ENCODE assay signal across 11 cellular contexts in the genomic region with DNA sequence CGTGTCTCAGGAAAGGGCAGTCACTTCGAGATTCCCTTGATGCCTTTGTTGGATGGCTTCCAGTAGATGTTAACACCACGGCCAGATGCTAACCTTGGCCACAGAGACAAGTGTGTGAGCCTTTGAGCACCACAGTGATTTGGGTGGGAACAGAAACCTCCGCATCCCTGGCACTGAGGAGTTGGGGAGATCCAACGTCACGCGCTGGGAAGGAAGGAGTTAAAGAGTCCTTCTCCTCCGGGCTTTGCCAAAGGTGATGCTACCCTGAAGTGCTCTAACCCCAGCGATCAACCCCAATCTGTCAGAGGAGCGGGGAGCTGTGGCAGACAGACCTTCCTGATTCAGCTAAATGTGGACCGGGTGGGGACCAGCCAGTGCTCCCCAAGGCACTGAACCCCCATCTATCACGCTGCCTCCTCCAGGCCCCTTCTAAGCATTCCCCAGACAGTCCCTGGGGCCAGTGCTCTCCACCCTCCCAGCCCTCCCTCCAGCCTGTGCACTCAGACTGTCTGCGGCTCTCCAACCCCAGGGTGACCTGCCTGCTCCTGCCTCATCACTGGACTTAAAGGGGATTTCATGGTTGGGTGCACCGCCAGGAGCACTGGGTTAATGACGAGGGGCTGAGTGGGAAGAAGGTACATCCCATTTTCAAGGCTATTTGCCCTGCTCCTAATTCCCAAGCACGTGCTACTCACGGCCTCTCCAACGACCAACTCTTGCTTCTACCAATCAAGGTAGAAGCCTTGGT. TPM values are rescaled to one million over a fixed set of nuclear protein-coding genes. Genes with fewer than 3 reads are reported as not detected.
DNase-seq lines count a peak whose midpoint lies in the region; ATAC-seq and TF ChIP-seq lines count a peak whose summit lies in the region.
"Had no signal": no experiment of that assay in that cellular context is flagged by ENCODE, and none has a peak within 500 bp of the region (broad histone marks: within the 10 kb centered on the region; RNA-seq: fewer than 3 reads in every experiment).

No MANE protein-coding gene starts in this region.

- H3K4me1 ChIP-seq in BLaER1: peaks cover 82% of the 10 kb centered on the region
- H3K4me1 ChIP-seq in IMR-90 (ENCODE audit: control insufficient read depth, insufficient read depth, low read length): peaks cover 14% of the 10 kb centered on the region

- 0 out of 2 replicates have a peak overlapping the region, but pooled peaks have one; percentile 16 for H2BK20ac ChIP-seq in IMR-90 (ENCODE audit: low read depth, low read length)

- CTCF ChIA-PET in IMR-90 (lab: Yijun Ruan, JAX): no interaction called here

- H3K27ac ChIP-seq in BLaER1 (no peak overlapping the region), IMR-90 (ENCODE audit: insufficient read depth, low read length) (no peak overlapping the region)
- H3K27ac ChIP-seq: body of pancreas, parathyroid adenoma had no signal

- no peak overlapping the region for H3K56ac ChIP-seq in IMR-90 (ENCODE audit: extremely low read depth, insufficient read depth, low read length)

- H3K9ac ChIP-seq in BLaER1 (peak overlapping the region; percentile 15; the same call in 1 of the 2 replicates), IMR-90 (ENCODE audit: low read depth, low read length) (no peak overlapping the region)
- H3K9ac ChIP-seq: parathyroid adenoma had no signal

- BruUV-seq in IMR-90 (replicated peaks; lab: Mats Ljungman, UMichigan): no TSS peak

- TF ChIP-seq CTCF in IMR-90 (conservative IDR thresholded peaks at IDR 0.05; ENCODE audit: low read depth, low read length): no peak

- no peak overlapping the region for H2BK120ac ChIP-seq in IMR-90 (ENCODE audit: low read depth, low read length)

- H3K9me3 ChIP-seq in BLaER1 (no peaks in the 10 kb centered on the region), IMR-90 (ENCODE audit: control insufficient read depth, insufficient read depth, low read length) (no peaks in the 10 kb centered on the region)
- H3K9me3 ChIP-seq: body of pancreas had no signal

- H4K91ac ChIP-seq in IMR-90 (ENCODE audit: insufficient read depth, low read depth, low read length): no peak overlapping the region

- 54% methylated on average over 5 of the region's 18 CpGs; no CpG with 5 or more reads in 1 of the 2 experiments for WGBS in IMR-90 (ENCODE audit: extremely low coverage in 2 of 2, insufficient read length in 1 of 2), 2 experiments

- peaks cover 5% of the 10 kb centered on the region for H3K9me1 ChIP-seq in IMR-90 (ENCODE audit: insufficient read depth, low read length)

- no peak overlapping the region for H3K23ac ChIP-seq in IMR-90 (ENCODE audit: low read depth, low read length)

- peak overlapping the region; percentile 75 for H2AK9ac ChIP-seq in IMR-90 (replicated peaks; ENCODE audit: low read depth, low read length, poor library complexity)

- H3K4me3 ChIP-seq in BLaER1 (peak overlapping the region; percentile 39; the same call in 1 of the 2 replicates), IMR-90 (ENCODE audit: insufficient read depth, low read depth, low read length) (no peak overlapping the region)
- H3K4me3 ChIP-seq: body of pancreas had no signal

- H3K79me1 ChIP-seq in IMR-90 (ENCODE audit: low read depth in 1 of 2, low read length in 2 of 2): peaks cover 3 to 10% of the 10 kb centered on the region in 2 experiments

- no peak overlapping the region for H3K18ac ChIP-seq in IMR-90 (ENCODE audit: low read depth, low read length)

- H4K5ac ChIP-seq in IMR-90 (ENCODE audit: low read depth, low read length): no peak overlapping the region

- TF ChIP-seq RAD21 in IMR-90 (IDR thresholded peaks at IDR 0.05; ENCODE audit: low read length): no peak

- no peak overlapping the region for H3K4ac ChIP-seq in IMR-90 (ENCODE audit: low read depth, low read length)

- intact Hi-C loops in IMR-90 (cut with micrococcal nuclease): no loop called here

- TF ChIP-seq POLR2A in IMR-90 (IDR thresholded peaks at IDR 0.05; ENCODE audit: low read depth, low read length): no peak

- H3K27me3 ChIP-seq in BLaER1 (no peaks in the 10 kb centered on the region), IMR-90 (ENCODE audit: control insufficient read depth, insufficient read depth, low read length) (no peaks in the 10 kb centered on the region)

- no peak overlapping the region for H4K8ac ChIP-seq in IMR-90 (ENCODE audit: low read depth in 2 of 2, low read length in 2 of 2)

- no peak overlapping the region for H3K14ac ChIP-seq in IMR-90 (replicated peaks; ENCODE audit: low read depth, low read length)

- H2BK5ac ChIP-seq in IMR-90 (ENCODE audit: low read depth, low read length, poor library complexity, severe bottlenecking): no peak overlapping the region

- ATAC-seq in GM19351 (IDR thresholded peaks at IDR 0.05; ENCODE audit: unreplicated experiment) (peak; percentile 1), IMR-90 (ENCODE audit: low read depth) (no peak)
- ATAC-seq: body of pancreas had no signal

- H2AFZ ChIP-seq in IMR-90 (replicated peaks; ENCODE audit: low read length, poor library complexity): peak overlapping the region; percentile 68
- H2AFZ ChIP-seq: parathyroid adenoma had no signal

- H3K4me2 ChIP-seq in BLaER1 (peak overlapping the region; percentile 99), IMR-90 (ENCODE audit: low read depth, low read length) (no peak overlapping the region)

- in situ Hi-C loops in IMR-90 (cut with MboI; ENCODE audit: low sequenced_read_pairs): no loop called here

- DNase-seq in IMR-90 (no peak), fibroblast of peridontal ligament (ENCODE audit: extremely low read depth) (peak; percentile 7), GOT3 (lab: John Stamatoyannopoulos, UW) (no peak), NOMO-1 treated with dmso at 0.1 percent for 144 hours (lab: John Stamatoyannopoulos, UW; ENCODE audit: unreplicated experiment) (no peak), H4 (ENCODE audit: low spot score) (no peak), NK-92 (lab: John Stamatoyannopoulos, UW; ENCODE audit: unreplicated experiment) (no peak)
- DNase-seq: body of pancreas, HCEC 1CT had no signal

- POLR2A ChIA-PET in IMR-90 (lab: Charles Lee; ENCODE audit: unreplicated experiment): no interaction called here

- H2BK15ac ChIP-seq in IMR-90 (ENCODE audit: low read depth, low read length): peak overlapping the region; percentile 1; the same call in 1 of the 3 replicates

- dilution Hi-C loops in IMR-90 (cut with HindIII; ENCODE audit: low sequenced_read_pairs, unreplicated experiment): no loop called here

- no peaks in the 10 kb centered on the region for H3K36me3 ChIP-seq in BLaER1
- H3K36me3 ChIP-seq in IMR-90 (ENCODE audit: control insufficient read depth, insufficient read depth, low read length): no peaks in the 10 kb centered on the region

- H2AK5ac ChIP-seq in IMR-90 (ENCODE audit: low read depth, low read length): peak overlapping the region; percentile 39; the same call in 1 of the 2 replicates

- peaks cover 94% of the 10 kb centered on the region for H4K20me1 ChIP-seq in BLaER1
- peaks cover 7% of the 10 kb centered on the region for H4K20me1 ChIP-seq in IMR-90 (ENCODE audit: insufficient read depth, low read length)

TF ChIP-seq in IMR-90, 13 proteins besides CTCF, POLR2A, EP300 and RAD21:
- TF ChIP-seq MXI1 (IDR thresholded peaks at IDR 0.05; ENCODE audit: borderline replicate concordance, low read depth, low read length) (no peak), BHLHE40 (IDR thresholded peaks at IDR 0.05; ENCODE audit: low read depth, low read length) (no peak), NFE2L2 (IDR thresholded peaks at IDR 0.05; ENCODE audit: low read depth, low read length) (no peak), CEBPB (IDR thresholded peaks at IDR 0.05; ENCODE audit: low read depth, low read length) (no peak), FOS (IDR thresholded peaks at IDR 0.05; ENCODE audit: low read depth, low read length) (no peak), RFX5 (IDR thresholded peaks at IDR 0.05; ENCODE audit: low read depth, low read length) (no peak), CHD1 (IDR thresholded peaks at IDR 0.05; ENCODE audit: low read depth, low read length) (no peak), MAFK (IDR thresholded peaks at IDR 0.05; ENCODE audit: low read depth, low read length) (no peak), SMC3 (IDR thresholded peaks at IDR 0.05; ENCODE audit: low read depth, low read length) (no peak), RCOR1 (IDR thresholded peaks at IDR 0.05; ENCODE audit: insufficient replicate concordance, low read length) (no peak), MAZ (IDR thresholded peaks at IDR 0.05; ENCODE audit: borderline replicate concordance, low read depth, low read length) (no peak)
- TF ChIP-seq, protein P1, sequence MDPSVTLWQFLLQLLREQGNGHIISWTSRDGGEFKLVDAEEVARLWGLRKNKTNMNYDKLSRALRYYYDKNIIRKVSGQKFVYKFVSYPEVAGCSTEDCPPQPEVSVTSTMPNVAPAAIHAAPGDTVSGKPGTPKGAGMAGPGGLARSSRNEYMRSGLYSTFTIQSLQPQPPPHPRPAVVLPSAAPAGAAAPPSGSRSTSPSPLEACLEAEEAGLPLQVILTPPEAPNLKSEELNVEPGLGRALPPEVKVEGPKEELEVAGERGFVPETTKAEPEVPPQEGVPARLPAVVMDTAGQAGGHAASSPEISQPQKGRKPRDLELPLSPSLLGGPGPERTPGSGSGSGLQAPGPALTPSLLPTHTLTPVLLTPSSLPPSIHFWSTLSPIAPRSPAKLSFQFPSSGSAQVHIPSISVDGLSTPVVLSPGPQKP (IDR thresholded peaks at IDR 0.05; ENCODE audit: borderline replicate concordance, low read depth, low read length): no peak
- TF ChIP-seq, protein P2, sequence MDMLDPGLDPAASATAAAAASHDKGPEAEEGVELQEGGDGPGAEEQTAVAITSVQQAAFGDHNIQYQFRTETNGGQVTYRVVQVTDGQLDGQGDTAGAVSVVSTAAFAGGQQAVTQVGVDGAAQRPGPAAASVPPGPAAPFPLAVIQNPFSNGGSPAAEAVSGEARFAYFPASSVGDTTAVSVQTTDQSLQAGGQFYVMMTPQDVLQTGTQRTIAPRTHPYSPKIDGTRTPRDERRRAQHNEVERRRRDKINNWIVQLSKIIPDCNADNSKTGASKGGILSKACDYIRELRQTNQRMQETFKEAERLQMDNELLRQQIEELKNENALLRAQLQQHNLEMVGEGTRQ (IDR thresholded peaks at IDR 0.05; ENCODE audit: low read depth, low read length): no peak

RNA-seq across cellular contexts. Expression of a gene that starts 3.2 kb away (rescaled TPM):
- total RNA-seq in IMR-90 (2012; rRNA removed): 24.7 and 28.3 TPM in 2 replicates
- polyA plus RNA-seq in IMR-90 (2012; rRNA removed): 79.7 and 111 TPM in 2 replicates
- 97.0 and 129 TPM in 2 replicates for polyA plus RNA-seq in IMR-90 (2012; cell fraction: cytosol; rRNA removed)
- 96.8 and 177 TPM in 2 replicates for polyA plus RNA-seq in IMR-90 (2012; cell fraction: nucleus; rRNA removed; ENCODE audit: low replicate concordance)
- 33.3 and 40.0 TPM in 2 replicates for total RNA-seq in H4 (2014; rRNA removed; shearing (Covaris generic))
